14 cellular contexts compared by ENCODE assay signal in the genomic region with DNA sequence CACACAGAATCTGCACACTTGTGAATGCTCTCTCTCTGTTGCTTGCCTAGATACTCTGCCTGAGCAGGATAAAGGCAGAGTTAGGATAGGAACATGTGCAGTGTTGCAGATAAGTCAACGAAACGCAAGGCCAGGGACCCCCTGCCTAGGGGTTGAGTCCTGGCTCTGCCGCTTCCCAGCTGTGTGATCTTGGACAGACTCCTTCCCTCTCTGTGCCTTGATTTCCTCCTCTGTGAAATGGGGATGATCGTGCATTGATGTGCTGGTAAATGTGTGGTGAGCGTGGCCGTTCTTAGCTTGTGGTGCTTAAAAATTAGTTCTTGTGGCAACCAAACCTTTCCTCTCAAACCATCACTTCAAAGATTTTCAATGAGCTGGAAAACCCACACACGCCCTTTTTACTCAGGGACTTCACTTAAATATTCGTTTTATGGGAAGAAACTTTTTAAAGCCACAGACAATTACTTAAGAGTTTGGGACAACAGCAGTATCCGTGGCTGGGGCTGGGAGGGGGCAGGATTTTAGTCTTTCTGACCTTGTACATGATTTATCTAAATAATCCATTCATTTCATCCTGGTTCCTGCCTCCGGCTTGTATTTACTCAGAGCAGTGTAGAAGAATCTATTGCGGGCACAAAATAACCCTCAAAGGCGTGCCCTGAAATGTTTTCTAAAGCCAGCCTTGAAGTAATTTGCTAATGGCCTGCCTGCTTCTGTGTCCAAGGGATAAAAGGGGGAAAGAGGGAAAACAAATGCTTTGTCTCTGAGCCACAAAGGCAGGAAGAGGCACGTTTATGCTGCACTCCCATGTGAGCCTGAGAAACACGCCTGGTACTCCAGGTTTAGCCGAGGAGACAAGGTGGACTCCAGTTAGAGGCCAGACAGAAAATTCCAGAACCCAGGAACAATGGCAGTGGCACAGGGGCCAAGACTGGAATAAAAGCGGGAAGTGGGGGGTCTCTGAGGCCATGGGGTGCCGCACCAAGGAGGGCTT.
DNase-seq lines count a peak whose midpoint lies in the region; ATAC-seq and TF ChIP-seq lines count a peak whose summit lies in the region.
"Had no signal": no experiment of that assay in that cellular context is flagged by ENCODE, and none has a peak within 500 bp of the region (broad histone marks: within the 10 kb centered on the region; RNA-seq: fewer than 3 reads in every experiment).

No MANE protein-coding gene starts in this region.

- no peaks in the 10 kb centered on the region for H4K20me1 ChIP-seq in MM.1S (ENCODE audit: insufficient read depth, low read length)

- no peak overlapping the region for H3K4me2 ChIP-seq in trophoblast cell (ENCODE audit: low read length)
- no peak overlapping the region for H3K4me2 ChIP-seq in MM.1S (ENCODE audit: low read depth, low read length)

- H3K9ac ChIP-seq in trophoblast cell (ENCODE audit: low read length) (peak overlapping the region; percentile 22), MM.1S (ENCODE audit: low read length) (no peak overlapping the region)

- H2AFZ ChIP-seq in trophoblast cell (ENCODE audit: insufficient read depth, low read length, poor library complexity) (peak overlapping the region; percentile 8), MM.1S (ENCODE audit: low read length) (no peak overlapping the region)

- H3K27ac ChIP-seq in RWPE2 (ENCODE audit: poor library complexity, severe bottlenecking) (peak overlapping the region; percentile 78), trophoblast cell (ENCODE audit: low read depth, low read length) (peak overlapping the region; percentile 14), MM.1S (ENCODE audit: low read length) (no peak overlapping the region)

- H3K4me3 ChIP-seq in RWPE2 (ENCODE audit: severe bottlenecking): no peak overlapping the region
- peak overlapping the region; percentile 1 for H3K4me3 ChIP-seq in epithelial cell of esophagus (ENCODE audit: low read length)
- no peak overlapping the region for H3K4me3 ChIP-seq in trophoblast cell (ENCODE audit: low read depth, low read length)
- H3K4me3 ChIP-seq in MM.1S (ENCODE audit: low read length): no peak overlapping the region

- H3K9me3 ChIP-seq in RWPE2 (ENCODE audit: severe bottlenecking): no peaks in the 10 kb centered on the region
- no peaks in the 10 kb centered on the region for H3K9me3 ChIP-seq in trophoblast cell (ENCODE audit: insufficient read depth, low read depth, low read length)
- H3K9me3 ChIP-seq in MM.1S (replicated peaks; ENCODE audit: insufficient read depth, low read length): no peaks in the 10 kb centered on the region

- TF ChIP-seq CTCF in Calu3 (IDR thresholded peaks at IDR 0.05; ENCODE audit: unreplicated experiment): no peak
- no peak for TF ChIP-seq CTCF in RWPE2 (IDR thresholded peaks at IDR 0.05; ENCODE audit: poor library complexity, severe bottlenecking)
- no peak for TF ChIP-seq CTCF in epithelial cell of esophagus (IDR thresholded peaks at IDR 0.05; ENCODE audit: insufficient read depth, low read depth, low read length, missing control alignments)
- TF ChIP-seq CTCF in osteocyte (IDR thresholded peaks at IDR 0.05): no peak
- TF ChIP-seq CTCF in MM.1S (IDR thresholded peaks at IDR 0.05; ENCODE audit: low read length): no peak

- H3K23ac ChIP-seq in trophoblast cell (ENCODE audit: low read length): peak overlapping the region; percentile 58

- H3K79me2 ChIP-seq in trophoblast cell (ENCODE audit: control insufficient read depth, insufficient read depth, low read length, poor library complexity): peaks cover 2% of the 10 kb centered on the region
- H3K79me2 ChIP-seq in MM.1S (ENCODE audit: low read length): no peaks in the 10 kb centered on the region

- no peaks in the 10 kb centered on the region for H3K27me3 Mint-ChIP-seq in Calu3 (ENCODE audit: unreplicated experiment)
- H3K27me3 Mint-ChIP-seq in activated naive CD4-positive, alpha-beta T cell treated with anti-CD3 and anti-CD28 coated beads for 36 hours (ENCODE audit: low read depth): peaks cover 2% of the 10 kb centered on the region
- H3K27me3 Mint-ChIP-seq in osteocyte (ENCODE audit: unreplicated experiment): peaks cover 10% of the 10 kb centered on the region
- H3K27me3 Mint-ChIP-seq: activated CD4-positive, alpha-beta memory T cell treated with anti-CD3 and anti-CD28 coated beads for 36 hours had no signal

- ATAC-seq in RWPE2 (ENCODE audit: low read depth): 0 out of 3 replicates have a peak, but pooled peaks have one; percentile 2
- ATAC-seq in GM21360 (IDR thresholded peaks at IDR 0.05; ENCODE audit: unreplicated experiment): no peak
- ATAC-seq: PC-3 had no signal

- no peak for DNase-seq in Calu3
- no peak for DNase-seq in RWPE2 (ENCODE audit: low spot score)
- peak; percentile 86 for DNase-seq in epithelial cell of esophagus (ENCODE audit: low read depth)
- DNase-seq in trophoblast cell: no peak
- DNase-seq in activated naive CD4-positive, alpha-beta T cell treated with anti-CD3 and anti-CD28 coated beads for 36 hours: no peak
- no peak for DNase-seq in osteocyte (ENCODE audit: extremely low spot score, unreplicated experiment)
- no peak for DNase-seq in MM.1S
- DNase-seq: activated CD4-positive, alpha-beta memory T cell treated with anti-CD3 and anti-CD28 coated beads for 36 hours; activated gamma-delta T cell treated with Interleukin-2 at 50 U/mL for 16 hours; mesenchymal stem cell; NCI-H2029; PC-3; T1000 had no signal

- H3F3A ChIP-seq in MM.1S (ENCODE audit: insufficient read depth, low read length): no peaks in the 10 kb centered on the region

- H3K27me3 ChIP-seq in RWPE2 (ENCODE audit: insufficient read depth, poor library complexity, severe bottlenecking): no peaks in the 10 kb centered on the region
- no peaks in the 10 kb centered on the region for H3K27me3 ChIP-seq in trophoblast cell (ENCODE audit: insufficient read depth, low read length)
- H3K27me3 ChIP-seq in MM.1S (replicated peaks; ENCODE audit: insufficient read depth, low read length): peaks cover 9% of the 10 kb centered on the region; the same call in 1 of the 2 replicates

- peaks cover 26% of the 10 kb centered on the region for H3K79me1 ChIP-seq in trophoblast cell (ENCODE audit: low read length)

- H2AK5ac ChIP-seq in trophoblast cell (ENCODE audit: low read length): no peak overlapping the region

- H3K36me3 ChIP-seq in RWPE2 (ENCODE audit: low read depth): peaks cover 9% of the 10 kb centered on the region; the same call in 1 of the 2 replicates
- peaks cover 5% of the 10 kb centered on the region in 2 experiments for H3K36me3 ChIP-seq in trophoblast cell (ENCODE audit: control insufficient read depth in 1 of 2, insufficient read depth in 2 of 2, low read length in 2 of 2)
- no peaks in the 10 kb centered on the region for H3K36me3 ChIP-seq in MM.1S (replicated peaks; ENCODE audit: insufficient read depth, low read length)

- H3K9me2 ChIP-seq in MM.1S (replicated peaks; ENCODE audit: insufficient read depth, low read length): no peaks in the 10 kb centered on the region

- BruUV-seq in Calu3 (replicated peaks; lab: Mats Ljungman, UMichigan): no TSS peak

- H3K4me3 Mint-ChIP-seq in Calu3 (ENCODE audit: low read depth, unreplicated experiment) (peak overlapping the region; percentile 88), osteocyte (ENCODE audit: unreplicated experiment) (no peak overlapping the region)
- no peak overlapping the region for H3K4me3 Mint-ChIP-seq in activated naive CD4-positive, alpha-beta T cell treated with anti-CD3 and anti-CD28 coated beads for 36 hours
- H3K4me3 Mint-ChIP-seq: activated CD4-positive, alpha-beta memory T cell treated with anti-CD3 and anti-CD28 coated beads for 36 hours had no signal

- H4K8ac ChIP-seq in trophoblast cell (ENCODE audit: low read depth, low read length): peak overlapping the region; percentile 11

- intact Hi-C loops in Calu3 (cut with micrococcal nuclease; ENCODE audit: unreplicated experiment): loop anchor here (5.0 kb wide), 1 partner anchor 58 kb away; no protein-coding TSS in a partner anchor
- intact Hi-C loops in activated naive CD4-positive, alpha-beta T cell treated with anti-CD3 and anti-CD28 coated beads for 36 hours (cut with micrococcal nuclease): no loop called here

- peak overlapping the region; percentile 19 for H2BK12ac ChIP-seq in trophoblast cell (ENCODE audit: low read length)

- peak overlapping the region; percentile 13 for H3K4ac ChIP-seq in trophoblast cell (ENCODE audit: low read depth, low read length)

- H3K18ac ChIP-seq in trophoblast cell (ENCODE audit: low read length): peak overlapping the region; percentile 48

- H4K91ac ChIP-seq in trophoblast cell (ENCODE audit: low read depth, low read length): peak overlapping the region; percentile 58

- CTCF ChIA-PET in Calu3 (lab: Charles Lee): no interaction called here
- CTCF ChIA-PET in activated naive CD4-positive, alpha-beta T cell treated with anti-CD3 and anti-CD28 coated beads for 36 hours (lab: Charles Lee): interaction anchor here (0.7 kb wide), 1 partner anchor 34 kb away, joined by 3 read pairs; no protein-coding TSS in a partner anchor

- H2BK120ac ChIP-seq in trophoblast cell (ENCODE audit: insufficient read depth, low read length, poor library complexity): peak overlapping the region; percentile 26

- H3K36me3 Mint-ChIP-seq in Calu3 (ENCODE audit: insufficient read depth, unreplicated experiment) (peaks cover 83% of the 10 kb centered on the region), osteocyte (ENCODE audit: unreplicated experiment) (no peaks in the 10 kb centered on the region)
- no peaks in the 10 kb centered on the region for H3K36me3 Mint-ChIP-seq in activated naive CD4-positive, alpha-beta T cell treated with anti-CD3 and anti-CD28 coated beads for 36 hours (ENCODE audit: low read depth)

- H3K9me3 Mint-ChIP-seq in Calu3 (ENCODE audit: low read depth, unreplicated experiment) (no peaks in the 10 kb centered on the region), osteocyte (ENCODE audit: unreplicated experiment) (no peaks in the 10 kb centered on the region)
- H3K9me3 Mint-ChIP-seq in activated naive CD4-positive, alpha-beta T cell treated with anti-CD3 and anti-CD28 coated beads for 36 hours: no peaks in the 10 kb centered on the region
- H3K9me3 Mint-ChIP-seq: activated CD4-positive, alpha-beta memory T cell treated with anti-CD3 and anti-CD28 coated beads for 36 hours had no signal

- H3K27ac Mint-ChIP-seq in Calu3 (ENCODE audit: unreplicated experiment): peak overlapping the region; percentile 100
- no peak overlapping the region for H3K27ac Mint-ChIP-seq in activated naive CD4-positive, alpha-beta T cell treated with anti-CD3 and anti-CD28 coated beads for 36 hours
- no peak overlapping the region for H3K27ac Mint-ChIP-seq in osteocyte (ENCODE audit: unreplicated experiment)
- H3K27ac Mint-ChIP-seq: activated CD4-positive, alpha-beta memory T cell treated with anti-CD3 and anti-CD28 coated beads for 36 hours had no signal

- peaks cover 37% of the 10 kb centered on the region for H3K4me1 ChIP-seq in RWPE2 (ENCODE audit: insufficient read depth, poor library complexity, severe bottlenecking)
- H3K4me1 ChIP-seq in trophoblast cell (ENCODE audit: control insufficient read depth in 1 of 2, insufficient read depth in 2 of 2, low read length in 2 of 2): peaks cover 29 to 37% of the 10 kb centered on the region in 2 experiments
- no peaks in the 10 kb centered on the region for H3K4me1 ChIP-seq in MM.1S (ENCODE audit: low read length)

- peak overlapping the region; percentile 14 for H2BK5ac ChIP-seq in trophoblast cell (ENCODE audit: low read depth, low read length, poor library complexity)

- WGBS in trophoblast cell (ENCODE audit: extremely low coverage, insufficient coverage, insufficient read length): no CpG with 5 or more reads among the region's 17 CpGs

- H3K14ac ChIP-seq in trophoblast cell (ENCODE audit: low read length): no peak overlapping the region

- peaks cover 58% of the 10 kb centered on the region for H3K4me1 Mint-ChIP-seq in Calu3 (ENCODE audit: low read depth, unreplicated experiment)
- peaks cover 21% of the 10 kb centered on the region for H3K4me1 Mint-ChIP-seq in activated naive CD4-positive, alpha-beta T cell treated with anti-CD3 and anti-CD28 coated beads for 36 hours (ENCODE audit: low read depth)
- H3K4me1 Mint-ChIP-seq in osteocyte (ENCODE audit: unreplicated experiment): peaks cover 19% of the 10 kb centered on the region

- H4K12ac ChIP-seq in trophoblast cell (ENCODE audit: low read depth, low read length): no peak overlapping the region
